Comparison of ENCODE assay signal across 21 cellular contexts in the genomic region with DNA sequence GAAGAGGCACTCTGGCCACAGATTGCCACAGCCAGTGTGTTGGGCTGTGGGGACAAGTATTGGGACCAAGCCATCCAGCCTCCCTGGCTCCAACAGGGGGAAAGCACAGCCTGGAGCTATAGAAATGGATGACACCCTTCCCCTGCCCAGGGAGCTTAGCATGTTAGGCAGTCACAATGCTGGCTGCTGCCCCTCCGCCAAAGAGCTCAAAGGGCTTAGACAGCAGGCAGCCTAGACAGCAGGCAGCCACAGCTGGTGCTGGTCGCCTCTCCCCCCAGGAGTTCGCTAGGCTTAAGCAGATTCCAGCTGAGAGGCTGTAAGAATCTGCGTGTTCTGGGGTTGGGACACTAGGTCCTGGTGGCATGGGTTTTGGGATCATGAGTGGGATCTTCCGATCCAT.
"Had no signal": no experiment of that assay in that cellular context is flagged by ENCODE, and none has a peak within 500 bp of the region (broad histone marks: within the 10 kb centered on the region; RNA-seq: fewer than 3 reads in every experiment).

No MANE protein-coding gene starts in this region.

- H3K27me3 ChIP-seq: MG63 had no signal

- ATAC-seq: HepG2, T-cell had no signal

- H3K9ac ChIP-seq: SK-N-SH had no signal

- H3K4me3 ChIP-seq: MG63 had no signal

- H3K36me3 ChIP-seq: MG63 had no signal

- H3K4me2 ChIP-seq: SK-N-SH had no signal

- H3K9me3 ChIP-seq: MG63, SK-N-SH had no signal

- DNase-seq: IMR-90, Karpas-422, KG1, MG63, NCI-H1092, NCI-H1105 treated with DMSO at 0.1 percent for 48 hours, NCI-H1417 treated with DMSO at 0.1 percent for 48 hours, NCI-H146, NCI-H1694 treated with DMSO at 0.1 percent for 48 hours, NCI-H1930, NCI-H2081, NCI-H2107, NCI-H2227 treated with DMSO at 0.1 percent for 48 hours, NCI-H526, Right ventricle myocardium superior, RPMI8226, SIG-M5, SK-N-SH, SW 1271, T-cell had no signal
